Comparison of ENCODE assay signal across 9 cellular contexts in genomic region chr1:204072951-204073836, GRCh38. TPM values are rescaled to one million over a fixed set of nuclear protein-coding genes. Genes with fewer than 3 reads are reported as not detected.
A peak's percentile ranks its signal among the peaks of the same experiment; 100 is the strongest.
DNase-seq lines count a peak whose midpoint lies in the region; ATAC-seq, FAIRE-seq and TF ChIP-seq lines count a peak whose summit lies in the region.
"Had no signal": no experiment of that assay in that cellular context is flagged by ENCODE, and none has a peak within 500 bp of the region (broad histone marks: within the 10 kb centered on the region; RNA-seq: fewer than 3 reads in every experiment).

SOX13 (plus strand) TSS chr1:204073115; CDS start chr1:204112916, 39,801 bp downstream.

- H3K9me1 ChIP-seq in endothelial cell of umbilical vein (replicated peaks; ENCODE audit: control insufficient read depth, extremely low read depth, insufficient read depth, low read length): no peaks in the 10 kb centered on the region

- DNase-seq in NCI-H2081 (lab: John Stamatoyannopoulos, UW): peak; percentile 51 to 60
- DNase-seq in NCI-H2081 treated with DMSO at 0.1 percent for 48 hours (lab: John Stamatoyannopoulos, UW): no peak
- DNase-seq in NCI-H2029 treated with DMSO at 0.1 percent for 48 hours (lab: John Stamatoyannopoulos, UW): peak; percentile 64
- DNase-seq in WTC11 (ENCODE audit: low spot score): peak; percentile 84
- DNase-seq in endothelial cell of umbilical vein (ENCODE audit: low read depth, low spot score): peak; percentile 86
- peak; percentile 89 for DNase-seq in lower lobe of right lung
- DNase-seq: DND-41 had no signal

- H3K27me3 ChIP-seq in endothelial cell of umbilical vein (ENCODE audit: control insufficient read depth in 2 of 2, insufficient read depth in 2 of 2, low read length in 2 of 2) (no peaks in the 10 kb centered on the region), lower lobe of right lung (ENCODE audit: low read depth) (no peaks in the 10 kb centered on the region)

- peak; percentile 94 for TF ChIP-seq POLR2A in endothelial cell of umbilical vein (IDR thresholded peaks at IDR 0.05; ENCODE audit: low read depth, low read length)

- peak within 1 kb of the TSS; percentile 74 for H3K4me2 ChIP-seq in endothelial cell of umbilical vein (ENCODE audit: insufficient read depth, low read length)

- peak within 1 kb of the TSS; percentile 98 for H3K27ac Mint-ChIP-seq in WTC11
- no peak within 1 kb of the TSS for H3K27ac Mint-ChIP-seq in stimulated activated naive CD8-positive, alpha-beta T cell treated with anti-CD3 and anti-CD28 coated beads, Interleukin-15, Interleukin-2, amounts not matched to agents 100 ng/mL and 50 ng/mL, for 24 hours

- peaks cover 56% of the 10 kb centered on the region for H3K4me1 Mint-ChIP-seq in WTC11
- H3K4me1 Mint-ChIP-seq in stimulated activated naive CD8-positive, alpha-beta T cell treated with anti-CD3 and anti-CD28 coated beads, Interleukin-15, Interleukin-2, amounts not matched to agents 100 ng/mL and 50 ng/mL, for 24 hours (ENCODE audit: low read depth): peaks cover 23% of the 10 kb centered on the region

- H3K4me3 Mint-ChIP-seq in WTC11: peak within 1 kb of the TSS; percentile 99
- H3K4me3 Mint-ChIP-seq in stimulated activated naive CD8-positive, alpha-beta T cell treated with anti-CD3 and anti-CD28 coated beads, Interleukin-15, Interleukin-2, amounts not matched to agents 100 ng/mL and 50 ng/mL, for 24 hours: peak within 1 kb of the TSS; percentile 81

- H3K9me3 ChIP-seq in endothelial cell of umbilical vein (replicated peaks; ENCODE audit: control insufficient read depth, insufficient read depth, low read length) (no peaks in the 10 kb centered on the region), lower lobe of right lung (no peaks in the 10 kb centered on the region)

- dilution Hi-C loops in endothelial cell of umbilical vein (cut with MboI; ENCODE audit: extremely low pct_ligation_motif_present, low sequenced_read_pairs): no loop called here

- H3K79me2 ChIP-seq in endothelial cell of umbilical vein (ENCODE audit: control insufficient read depth, insufficient read depth, low read length): peaks cover 26% of the 10 kb centered on the region

- BruUV-seq in endothelial cell of umbilical vein (replicated peaks; lab: Mats Ljungman, UMichigan): no TSS peak

- intact Hi-C loops in endothelial cell of umbilical vein (cut with micrococcal nuclease): loop anchor here (1.0 to 5.0 kb wide), 4 partner anchors 78 to 446 kb away; partner anchors contain the start of gene ATP2B4
- intact Hi-C loops in lower lobe of right lung (cut with DNase I): no loop called here

- H3K9me3 Mint-ChIP-seq in WTC11: peaks cover 6% of the 10 kb centered on the region
- no peaks in the 10 kb centered on the region for H3K9me3 Mint-ChIP-seq in stimulated activated naive CD8-positive, alpha-beta T cell treated with anti-CD3 and anti-CD28 coated beads, Interleukin-15, Interleukin-2, amounts not matched to agents 100 ng/mL and 50 ng/mL, for 24 hours

- TF ChIP-seq CTCF in WTC11 (IDR thresholded peaks at IDR 0.05): no peak
- TF ChIP-seq CTCF in endothelial cell of umbilical vein (IDR thresholded peaks at IDR 0.05; ENCODE audit: extremely low read depth in 1 of 2, insufficient read depth in 1 of 2, low read depth in 1 of 2, low read length in 2 of 2): peak in 1 of 2 donors; percentile 10
- TF ChIP-seq CTCF in lower lobe of right lung (IDR thresholded peaks at IDR 0.05): peak; percentile 21

- ATAC-seq in WTC11 (peak; percentile 78), lower lobe of right lung (peak; percentile 88 to 89), GM18868 (IDR thresholded peaks at IDR 0.05; ENCODE audit: unreplicated experiment) (no peak)

- H3K4me3 ChIP-seq in endothelial cell of umbilical vein (replicated peaks in 1 of 3; ENCODE audit: insufficient read depth in 1 of 3, low read depth in 1 of 3, low read length in 3 of 3): peak within 1 kb of the TSS; percentile 42 to 73 (median 66)
- H3K4me3 ChIP-seq in lower lobe of right lung: peak within 1 kb of the TSS; percentile 83

- H4K20me1 ChIP-seq in endothelial cell of umbilical vein (replicated peaks; ENCODE audit: control insufficient read depth, extremely low read depth, insufficient read depth, low read length): no peaks in the 10 kb centered on the region

- CTCF ChIA-PET in WTC11 (lab: Charles Lee) (interaction anchor here (0.6 to 1.7 kb wide), 10 partner anchors 11 to 1033 kb away, joined by 3 to 20 read pairs (median 5); no protein-coding TSS in a partner anchor), endothelial cell of umbilical vein (lab: Charles Lee) (interaction anchor here (1.0 to 7.2 kb wide), 11 partner anchors 8 to 206 kb away, joined by 3 to 83 read pairs (median 4); partner anchors contain the start of gene ETNK2)

- peaks cover 14% of the 10 kb centered on the region for H3K4me1 ChIP-seq in endothelial cell of umbilical vein (ENCODE audit: control insufficient read depth, extremely low read depth, insufficient read depth, low read length)
- peaks cover 33% of the 10 kb centered on the region for H3K4me1 ChIP-seq in lower lobe of right lung

- H3K9ac ChIP-seq in endothelial cell of umbilical vein (replicated peaks; ENCODE audit: extremely low read depth, insufficient read depth, low read length): peak within 1 kb of the TSS; percentile 71

- H3K36me3 ChIP-seq in endothelial cell of umbilical vein (ENCODE audit: control insufficient read depth in 2 of 2, extremely low read depth in 1 of 2, insufficient read depth in 2 of 2, low read length in 2 of 2) (no peaks in the 10 kb centered on the region), lower lobe of right lung (no peaks in the 10 kb centered on the region)

- H2AFZ ChIP-seq in endothelial cell of umbilical vein (ENCODE audit: low read depth, low read length): peak within 1 kb of the TSS; percentile 72

- peak within 1 kb of the TSS; percentile 27 for H3K27ac ChIP-seq in endothelial cell of umbilical vein (ENCODE audit: insufficient read depth, low read depth, low read length)
- H3K27ac ChIP-seq in lower lobe of right lung: peak within 1 kb of the TSS; percentile 83

- POLR2A ChIA-PET in WTC11 (lab: Charles Lee): interaction anchor here (0.7 to 1.7 kb wide), 15 partner anchors 11 to 202 kb away, joined by 3 to 14 read pairs (median 3); no protein-coding TSS in a partner anchor
- POLR2A ChIA-PET in endothelial cell of umbilical vein (lab: Charles Lee): interaction anchor here (0.6 to 0.9 kb wide), 2 partner anchors 199 to 214 kb away, joined by 4 to 6 read pairs; no protein-coding TSS in a partner anchor

- H3K27me3 Mint-ChIP-seq in WTC11 (ENCODE audit: low read depth): peaks cover 2% of the 10 kb centered on the region
- H3K27me3 Mint-ChIP-seq in stimulated activated naive CD8-positive, alpha-beta T cell treated with anti-CD3 and anti-CD28 coated beads, Interleukin-15, Interleukin-2, amounts not matched to agents 100 ng/mL and 50 ng/mL, for 24 hours: peaks cover 77% of the 10 kb centered on the region

- peak; percentile 83 for FAIRE-seq in endothelial cell of umbilical vein (lab: Jason Lieb, UNC)

- peaks cover 3% of the 10 kb centered on the region for H3K36me3 Mint-ChIP-seq in WTC11
- no peaks in the 10 kb centered on the region for H3K36me3 Mint-ChIP-seq in stimulated activated naive CD8-positive, alpha-beta T cell treated with anti-CD3 and anti-CD28 coated beads, Interleukin-15, Interleukin-2, amounts not matched to agents 100 ng/mL and 50 ng/mL, for 24 hours (ENCODE audit: low read depth)

TF ChIP-seq in endothelial cell of umbilical vein, 7 proteins besides CTCF, POLR2A, EP300 and RAD21:
- TF ChIP-seq FOS (IDR thresholded peaks at IDR 0.05; ENCODE audit: borderline replicate concordance, insufficient read depth, low read length) (no peak), POLR2AphosphoS5 (IDR thresholded peaks at IDR 0.05; ENCODE audit: insufficient read depth, low read depth, low read length) (peak; percentile 83), MYC (IDR thresholded peaks at IDR 0.05; ENCODE audit: low read depth, low read length) (no peak)
TF ChIP-seq in endothelial cell of umbilical vein: peak in this region for 1.

RNA-seq across cellular contexts. Expression of gene SOX13, which starts in this region (rescaled TPM):
- total RNA-seq in WTC11 (2021): 139 to 171 TPM (median 148 TPM) in 3 replicates
- total RNA-seq in endothelial cell of umbilical vein: 38.0 and 40.8 TPM in 2 replicates
- 50.4 and 57.7 TPM in 2 replicates for polyA plus RNA-seq in endothelial cell of umbilical vein
- 26.7 and 27.7 TPM in 2 replicates for polyA plus RNA-seq in endothelial cell of umbilical vein (2011; cell fraction: cytosol; rRNA removed)
- polyA plus RNA-seq in endothelial cell of umbilical vein (2011; cell fraction: nucleus; rRNA removed): 90.4 and 91.7 TPM in 2 replicates
- 12.4 and 13.2 TPM in 2 replicates for polyA plus RNA-seq in endothelial cell of umbilical vein (2012)
- 54.1 and 56.9 TPM in 2 replicates for polyA minus RNA-seq in endothelial cell of umbilical vein
- 28.9 TPM for polyA minus RNA-seq in endothelial cell of umbilical vein (2011; cell fraction: cytosol; rRNA and poly(A)+ RNA removed)
- 42.6 and 56.7 TPM in 2 replicates for polyA minus RNA-seq in endothelial cell of umbilical vein (2011; cell fraction: nucleus; rRNA and poly(A)+ RNA removed)
- 57.8 TPM for total RNA-seq in lower lobe of right lung
